Comparison of ENCODE assay signal across 9 cellular contexts in the genomic region with DNA sequence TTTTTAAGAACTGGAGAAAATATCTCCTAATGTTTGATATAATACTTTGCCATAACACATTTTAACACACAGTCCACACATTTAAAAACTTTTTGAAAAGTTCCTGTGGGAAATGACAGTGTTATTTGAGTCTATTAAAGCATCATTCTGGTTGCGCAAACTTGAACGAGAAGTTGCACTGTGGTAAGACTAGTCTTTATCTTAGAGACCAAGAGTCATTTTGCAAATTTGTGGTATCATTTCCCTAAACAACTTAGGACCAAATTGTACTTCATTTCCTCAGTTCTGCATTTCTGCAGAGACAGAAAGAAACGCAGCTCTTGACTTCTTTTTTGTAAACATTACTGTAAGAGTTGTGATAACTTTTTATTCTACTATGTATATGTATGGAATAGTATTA. TPM values are rescaled to one million over a fixed set of nuclear protein-coding genes. Genes with fewer than 3 reads are reported as not detected.
DNase-seq lines count a peak whose midpoint lies in the region; ATAC-seq and TF ChIP-seq lines count a peak whose summit lies in the region.
"Had no signal": no experiment of that assay in that cellular context is flagged by ENCODE, and none has a peak within 500 bp of the region (broad histone marks: within the 10 kb centered on the region; RNA-seq: fewer than 3 reads in every experiment).

A gene with protein sequence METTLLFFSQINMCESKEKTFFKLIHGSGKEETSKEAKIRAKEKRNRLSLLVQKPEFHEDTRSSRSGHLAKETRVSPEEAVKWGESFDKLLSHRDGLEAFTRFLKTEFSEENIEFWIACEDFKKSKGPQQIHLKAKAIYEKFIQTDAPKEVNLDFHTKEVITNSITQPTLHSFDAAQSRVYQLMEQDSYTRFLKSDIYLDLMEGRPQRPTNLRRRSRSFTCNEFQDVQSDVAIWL (plus strand): TSS at position 282 of the 400 bp plus-strand sequence. CDS start 176 bp downstream, outside the sequence.

- H3K27ac ChIP-seq in OCI-LY3 (ENCODE audit: low read length) (peak within 1 kb of the TSS; percentile 23), muscle layer of duodenum (ENCODE audit: low read length) (peak within 1 kb of the TSS; percentile 59), prostate gland (no peak within 1 kb of the TSS)

- H3K36me3 ChIP-seq in OCI-LY3 (replicated peaks; ENCODE audit: low read depth, low read length) (no peaks in the 10 kb centered on the region), muscle layer of duodenum (ENCODE audit: control insufficient read depth in 1 of 2, insufficient read depth in 2 of 2, low read length in 2 of 2) (no peaks in the 10 kb centered on the region), prostate gland (no peaks in the 10 kb centered on the region)

- no peaks in the 10 kb centered on the region for H4K20me1 ChIP-seq in OCI-LY3 (ENCODE audit: insufficient read depth, low read length)

- no peak for DNase-seq in prostate gland (ENCODE audit: low spot score)
- DNase-seq in GM19240 (ENCODE audit: insufficient read length, low spot score), result no peak
- no peak for DNase-seq in D341Med (ENCODE audit: low spot score)
- DNase-seq: NCI-H69 had no signal

- intact Hi-C loops in prostate gland (cut with DNase I), result no loop called here

- H3K27me3 ChIP-seq in OCI-LY3 (ENCODE audit: low read depth, low read length) (peaks cover 6% of the 10 kb centered on the region; the same call in 1 of the 2 replicates), muscle layer of duodenum (ENCODE audit: low read depth, low read length) (no peaks in the 10 kb centered on the region), prostate gland (replicated peaks; ENCODE audit: insufficient read depth) (no peaks in the 10 kb centered on the region)

- H3K79me2 ChIP-seq in OCI-LY3 (ENCODE audit: low read length), result no peaks in the 10 kb centered on the region

- H2AFZ ChIP-seq in OCI-LY3 (ENCODE audit: low read depth, low read length), result no peak within 1 kb of the TSS

- no peak within 1 kb of the TSS for H3K9ac ChIP-seq in OCI-LY3 (ENCODE audit: low read length)

- no peak for TF ChIP-seq POLR2A in prostate gland (IDR thresholded peaks at IDR 0.05)

- TF ChIP-seq CTCF in OCI-LY3 (IDR thresholded peaks at IDR 0.05; ENCODE audit: low read depth, low read length) (no peak), prostate gland (IDR thresholded peaks at IDR 0.05) (no peak)

- ATAC-seq in GM18858 (IDR thresholded peaks at IDR 0.05; ENCODE audit: unreplicated experiment) (peak; percentile 86), HG02884 (IDR thresholded peaks at IDR 0.05; ENCODE audit: unreplicated experiment) (peak; percentile 74), HG02678 (IDR thresholded peaks at IDR 0.05; ENCODE audit: unreplicated experiment) (no peak)

- no peaks in the 10 kb centered on the region for H3K9me3 ChIP-seq in OCI-LY3 (ENCODE audit: insufficient read depth, low read length)
- H3K9me3 ChIP-seq in muscle layer of duodenum (ENCODE audit: control insufficient read depth in 1 of 2, low read length in 2 of 2), result no peaks in the 10 kb centered on the region
- H3K9me3 ChIP-seq in prostate gland, result no peaks in the 10 kb centered on the region

- H3K4me1 ChIP-seq in OCI-LY3 (ENCODE audit: low read length), result peaks cover 49% of the 10 kb centered on the region
- H3K4me1 ChIP-seq in muscle layer of duodenum (ENCODE audit: control insufficient read depth in 1 of 2, insufficient read depth in 2 of 2, low read length in 2 of 2), result no peaks in the 10 kb centered on the region
- H3K4me1 ChIP-seq in prostate gland (replicated peaks), result no peaks in the 10 kb centered on the region

- H3K4me2 ChIP-seq in OCI-LY3 (ENCODE audit: low read length), result peak within 1 kb of the TSS; percentile 50

- 62% methylated on average over 3 of the region's 3 CpGs for WGBS in prostate gland

- no peak within 1 kb of the TSS for H3K4me3 ChIP-seq in OCI-LY3 (ENCODE audit: low read length)
- peak within 1 kb of the TSS; percentile 8 to 14 for H3K4me3 ChIP-seq in muscle layer of duodenum (ENCODE audit: low read depth in 1 of 2, low read length in 2 of 2)
- no peak within 1 kb of the TSS for H3K4me3 ChIP-seq in prostate gland

RNA-seq across cellular contexts. Expression of the gene that starts here (rescaled TPM):
- total RNA-seq in prostate gland, result 1 to 10 TPM in 1 of 2 donors, under 1 TPM in 1; 0.64 to 1.2 TPM

Comparison
In these comparisons a context has a peak if more than half of its experiments do, and no peak if none do; other contexts are left out.
1. H3K27ac ChIP-seq: peak in OCI-LY3 (single experiment) and muscle layer of duodenum (single experiment); none in prostate gland (0 of 2).
2. H3K4me3 ChIP-seq: peak in muscle layer of duodenum (2 of 2); none in OCI-LY3 (single experiment) and prostate gland (0 of 2).